13 cellular contexts compared by ENCODE assay signal in genomic region chr17:6642592-6642991, GRCh38. TPM values are rescaled to one million over a fixed set of nuclear protein-coding genes. Genes with fewer than 3 reads are reported as not detected.
DNase-seq lines count a peak whose midpoint lies in the region; ATAC-seq, FAIRE-seq and TF ChIP-seq lines count a peak whose summit lies in the region.
"Had no signal": no experiment of that assay in that cellular context is flagged by ENCODE, and none has a peak within 500 bp of the region (broad histone marks: within the 10 kb centered on the region; RNA-seq: fewer than 3 reads in every experiment).

No MANE protein-coding gene starts in this region.

- peaks cover 35 to 43% (median 38%) of the 10 kb centered on the region in 10 experiments for H3K4me1 ChIP-seq in BLaER1 treated with 17β-estradiol and CSF1 and Interleukin-3, amounts not matched to agents 10 nM and 100 nM
- H3K4me1 ChIP-seq in HepG2 (ENCODE audit: insufficient read depth, low read length) (peaks cover 24% of the 10 kb centered on the region), small intestine (ENCODE audit: control insufficient read depth in 2 of 2, insufficient read depth in 1 of 2, low read depth in 1 of 2, low read length in 1 of 2) (peaks cover 2 to 11% of the 10 kb centered on the region in 2 donors), heart left ventricle (peaks cover 0 to 37% (median 25%) of the 10 kb centered on the region in 12 donors)

- H3K4me3 ChIP-seq in BLaER1 treated with 17β-estradiol and CSF1 and Interleukin-3, amounts not matched to agents 10 nM and 100 nM: peak overlapping the region in 6 of 10 experiments; percentile 84 to 95 (median 92); a peak in 5 of 20 replicates
- peak overlapping the region; percentile 87 for H3K4me3 ChIP-seq in HFF-Myc (replicated peaks; ENCODE audit: low read depth, low read length)
- H3K4me3 ChIP-seq in HepG2 (replicated peaks in 1 of 3; ENCODE audit: insufficient read depth in 1 of 3, low read depth in 2 of 3, low read length in 3 of 3): 0 out of 6 replicates have a peak overlapping the region, but pooled peaks of 1 of the 3 experiments have one; percentile 77
- no peak overlapping the region for H3K4me3 ChIP-seq in small intestine (ENCODE audit: low read depth in 1 of 2, low read length in 2 of 2)
- no peak overlapping the region for H3K4me3 ChIP-seq in heart left ventricle

- TF ChIP-seq EP300 in HepG2 (IDR thresholded peaks at IDR 0.05; ENCODE audit: low read depth in 2 of 2, low read length in 2 of 2) (no peak), HepG2 (CRISPR knock-in tag; IDR thresholded peaks at IDR 0.05; ENCODE audit: borderline replicate concordance) (no peak)

- H3K4me3 Mint-ChIP-seq in activated T-helper 2 cell treated with anti-CD3 and anti-CD28 coated beads, Interferon-gamma antibody, Interleukin-2, Interleukin-4, amounts not matched to agents 10 μg/mL and 5 μg/mL and 100 μg/mL, durations not matched to agents 14 hours and 24 hours and 36 hours (ENCODE audit: low read depth): peak overlapping the region; percentile 90

- peaks cover 38 to 60% (median 49%) of the 10 kb centered on the region in 11 experiments for H3K36me3 ChIP-seq in BLaER1 treated with 17β-estradiol and CSF1 and Interleukin-3, amounts not matched to agents 10 nM and 100 nM
- peaks cover 1 to 8% of the 10 kb centered on the region in 2 experiments; a peak in 3 of 5 replicates for H3K36me3 ChIP-seq in HepG2 (replicated peaks in 1 of 2; ENCODE audit: control insufficient read depth in 1 of 2, insufficient read depth in 2 of 2, low read length in 2 of 2)
- H3K36me3 ChIP-seq in small intestine (ENCODE audit: control insufficient read depth in 2 of 2, insufficient read depth in 2 of 2, low read length in 2 of 2): peaks cover 0 to 3% of the 10 kb centered on the region in 2 donors
- H3K36me3 ChIP-seq in heart left ventricle: peaks cover 0 to 53% (median 41%) of the 10 kb centered on the region in 9 donors

- in situ Hi-C loops in HepG2 (cut with HindIII; ENCODE audit: extremely low pct_ligation_motif_present, low pct_unique_long_range_greater_than_20kb): loop anchor here (5.0 kb wide), 1 partner anchor 170 kb away; no protein-coding TSS in a partner anchor

- DNase-seq in HFF-Myc (ENCODE audit: extremely low read depth, low read depth) (no peak), HepG2 (ENCODE audit: low spot score) (no peak), small intestine (no peak), heart left ventricle (no peak), epidermal melanocyte (ENCODE audit: insufficient read length, low spot score) (no peak)
- no peak for DNase-seq in activated T-helper 2 cell treated with anti-CD3 and anti-CD28 coated beads, Interferon-gamma antibody, Interleukin-2, Interleukin-4, amounts not matched to agents 10 μg/mL and 5 μg/mL and 100 μg/mL, durations not matched to agents 14 hours and 24 hours and 36 hours (ENCODE audit: low spot score)
- DNase-seq: activated CD4-positive, alpha-beta T cell treated with anti-CD3 and anti-CD28 coated beads, Interleukin-2, amount 50 U/mL, for 48 hours; gastrocnemius medialis had no signal

- H3K27ac ChIP-seq in BLaER1 treated with 17β-estradiol and CSF1 and Interleukin-3, amounts not matched to agents 10 nM and 100 nM: no peak overlapping the region
- H3K27ac ChIP-seq in HepG2 (ENCODE audit: extremely low read length, insufficient read depth, low read length) (no peak overlapping the region), small intestine (ENCODE audit: low read depth in 1 of 2, low read length in 1 of 2) (no peak overlapping the region), heart left ventricle (no peak overlapping the region)
- H3K27ac ChIP-seq: gastrocnemius medialis, SJCRH30 had no signal

- intact Hi-C loops in activated T-helper 2 cell treated with anti-CD3 and anti-CD28 coated beads, Interferon-gamma antibody, Interleukin-2, Interleukin-4, amounts not matched to agents 10 μg/mL and 5 μg/mL and 100 μg/mL, durations not matched to agents 14 hours and 24 hours and 36 hours (cut with micrococcal nuclease): loop anchor here (5.0 to 10.0 kb wide), 5 partner anchors 65 to 1158 kb away; partner anchors contain the start of genes DERL2, MIS12, NLRP1 and PIMREG
- intact Hi-C loops in HepG2 (cut with micrococcal nuclease; ENCODE audit: unreplicated experiment): no loop called here
- intact Hi-C loops in heart left ventricle (cut with DNase I): no loop called here

- no peaks in the 10 kb centered on the region for H3K9me3 ChIP-seq in BLaER1 treated with 17β-estradiol and CSF1 and Interleukin-3, amounts not matched to agents 10 nM and 100 nM (replicated peaks in 1 of 11)
- H3K9me3 ChIP-seq in HepG2 (ENCODE audit: low read length) (no peaks in the 10 kb centered on the region), small intestine (ENCODE audit: control insufficient read depth, low read depth) (no peaks in the 10 kb centered on the region), heart left ventricle (no peaks in the 10 kb centered on the region)
- H3K9me3 ChIP-seq: gastrocnemius medialis, SJCRH30 had no signal

- CTCF ChIA-PET in HepG2 (lab: Yijun Ruan, JAX; ENCODE audit: low intra/inter-chr PET ratio, low total read pairs): no interaction called here

- H3K4me2 ChIP-seq in BLaER1 treated with 17β-estradiol and CSF1 and Interleukin-3, amounts not matched to agents 10 nM and 100 nM: peak overlapping the region; percentile 85 to 99 (median 96); a peak in 21 of 22 replicates
- H3K4me2 ChIP-seq in HepG2 (ENCODE audit: low read depth, low read length): peak overlapping the region; percentile 93

- H2AFZ ChIP-seq in HepG2 (ENCODE audit: low read length): no peak overlapping the region

- no peak for ATAC-seq in HepG2
- ATAC-seq in HG02759 (IDR thresholded peaks at IDR 0.05; ENCODE audit: unreplicated experiment): no peak
- ATAC-seq in heart left ventricle: no peak
- ATAC-seq: gastrocnemius medialis, sciatic nerve had no signal

- H3K27ac Mint-ChIP-seq in activated T-helper 2 cell treated with anti-CD3 and anti-CD28 coated beads, Interferon-gamma antibody, Interleukin-2, Interleukin-4, amounts not matched to agents 10 μg/mL and 5 μg/mL and 100 μg/mL, durations not matched to agents 14 hours and 24 hours and 36 hours: peak overlapping the region; percentile 71

- H3K27me3 Mint-ChIP-seq in activated T-helper 2 cell treated with anti-CD3 and anti-CD28 coated beads, Interferon-gamma antibody, Interleukin-2, Interleukin-4, amounts not matched to agents 10 μg/mL and 5 μg/mL and 100 μg/mL, durations not matched to agents 14 hours and 24 hours and 36 hours (ENCODE audit: low read depth): no peaks in the 10 kb centered on the region

- H3K9me3 Mint-ChIP-seq in activated T-helper 2 cell treated with anti-CD3 and anti-CD28 coated beads, Interferon-gamma antibody, Interleukin-2, Interleukin-4, amounts not matched to agents 10 μg/mL and 5 μg/mL and 100 μg/mL, durations not matched to agents 14 hours and 24 hours and 36 hours: no peaks in the 10 kb centered on the region

- H3K36me3 Mint-ChIP-seq in activated T-helper 2 cell treated with anti-CD3 and anti-CD28 coated beads, Interferon-gamma antibody, Interleukin-2, Interleukin-4, amounts not matched to agents 10 μg/mL and 5 μg/mL and 100 μg/mL, durations not matched to agents 14 hours and 24 hours and 36 hours (ENCODE audit: low read depth): peaks cover 61% of the 10 kb centered on the region

- H4K20me1 ChIP-seq in BLaER1 treated with 17β-estradiol and CSF1 and Interleukin-3, amounts not matched to agents 10 nM and 100 nM: peaks cover 16 to 71% (median 45%) of the 10 kb centered on the region in 11 experiments; a peak in 17 of 22 replicates
- no peaks in the 10 kb centered on the region for H4K20me1 ChIP-seq in HepG2 (ENCODE audit: insufficient read depth, low read length)

- no TSS peak for BruUV-seq in HepG2 (replicated peaks; lab: Mats Ljungman, UMichigan)

- no peaks in the 10 kb centered on the region for H3K27me3 ChIP-seq in BLaER1 treated with 17β-estradiol and CSF1 and Interleukin-3, amounts not matched to agents 10 nM and 100 nM
- no peaks in the 10 kb centered on the region for H3K27me3 ChIP-seq in HepG2 (ENCODE audit: control insufficient read depth in 1 of 2, insufficient read depth in 2 of 2, low read length in 2 of 2)
- no peaks in the 10 kb centered on the region for H3K27me3 ChIP-seq in small intestine (ENCODE audit: control insufficient read depth in 2 of 2, insufficient read depth in 2 of 2, low read length in 2 of 2)
- no peaks in the 10 kb centered on the region for H3K27me3 ChIP-seq in heart left ventricle
- H3K27me3 ChIP-seq: gastrocnemius medialis, SJCRH30 had no signal

- TF ChIP-seq CTCF in HFF-Myc (IDR thresholded peaks at IDR 0.05; ENCODE audit: low read depth, low read length, missing control alignments) (no peak), HepG2 (CRISPR knock-in tag; IDR thresholded peaks at IDR 0.05) (no peak), heart left ventricle (IDR thresholded peaks at IDR 0.05) (no peak)

- POLR2A ChIA-PET in HepG2 (lab: Yijun Ruan, JAX): interaction anchor here (1.7 kb wide), 1 partner anchor 9 kb away, joined by 8 read pairs; the partner anchor contains the start of genes C17orf100 and MED31

- TF ChIP-seq RAD21 in HepG2 (CRISPR knock-in tag; IDR thresholded peaks at IDR 0.05): no peak

- FAIRE-seq in HepG2 (lab: Jason Lieb, UNC) (no peak), small intestine (lab: Jason Lieb, UNC) (no peak)
- FAIRE-seq: D721Med had no signal

- peaks cover 59% of the 10 kb centered on the region for H3K4me1 Mint-ChIP-seq in activated T-helper 2 cell treated with anti-CD3 and anti-CD28 coated beads, Interferon-gamma antibody, Interleukin-2, Interleukin-4, amounts not matched to agents 10 μg/mL and 5 μg/mL and 100 μg/mL, durations not matched to agents 14 hours and 24 hours and 36 hours (ENCODE audit: low read depth)

- WGBS in HepG2 (ENCODE audit: low lambda C conversion rate): 79% methylated on average over 2 of the region's 2 CpGs
- 33 to 38% (median 37%) methylated on average over 2 of the region's 2 CpGs for WGBS in small intestine, 3 donors
- WGBS in heart left ventricle, 4 donors: 51 to 76% (median 71%) methylated on average over 2 of the region's 2 CpGs

- no peak for TF ChIP-seq POLR2A in HepG2 (IDR thresholded peaks at IDR 0.05; ENCODE audit: insufficient read depth in 1 of 2, low read depth in 2 of 2, low read length in 2 of 2)
- no peak for TF ChIP-seq POLR2A in heart left ventricle (IDR thresholded peaks at IDR 0.05)

- H3K9ac ChIP-seq in BLaER1 treated with 17β-estradiol and CSF1 and Interleukin-3, amounts not matched to agents 10 nM and 100 nM: peak overlapping the region in 1 of 11 experiments; percentile 91; a peak in 2 of 22 replicates
- H3K9ac ChIP-seq in HepG2 (ENCODE audit: insufficient read depth, low read depth, low read length): no peak overlapping the region

- peaks cover 37% of the 10 kb centered on the region for H3K79me2 ChIP-seq in HepG2 (ENCODE audit: insufficient read depth, low read length)

RNA-seq across cellular contexts. Expression of gene TXNDC17, which starts 1.7 kb away (rescaled TPM):
- total RNA-seq in activated T-helper 2 cell treated with anti-CD3 and anti-CD28 coated beads, Interferon-gamma antibody, Interleukin-2, Interleukin-4, amounts not matched to agents 10 μg/mL and 5 μg/mL and 100 μg/mL, durations not matched to agents 14 hours and 24 hours and 36 hours: 86.9 and 92.7 TPM in 2 replicates
- total RNA-seq in HepG2 (2016; rRNA removed; fragmentation: Illumina TruSeq; extraction: Trizol) (266 and 359 TPM in 2 replicates), heart left ventricle (10 to 100 TPM; 31.5 to 95.2 (median 43.3) TPM)
- 93.1 and 113 TPM in 2 replicates for total RNA-seq in HepG2 (2016; cell fraction: cytosol; rRNA removed; fragmentation: Illumina TruSeq; extraction: Trizol; ENCODE audit: low read depth)
- total RNA-seq in HepG2 (2016; cell fraction: insoluble cytoplasmic fraction; rRNA removed; fragmentation: Illumina TruSeq; extraction: Trizol): 255 and 373 TPM in 2 replicates
- total RNA-seq in HepG2 (2016; cell fraction: membrane; rRNA removed; fragmentation: Illumina TruSeq; extraction: Trizol): 138 and 151 TPM in 2 replicates
- 76.2 and 83.8 TPM in 2 replicates for total RNA-seq in HepG2 (2016; cell fraction: nucleus; rRNA removed; fragmentation: Illumina TruSeq; extraction: Trizol)
- polyA plus RNA-seq in HepG2 (2011; rRNA removed) (147 and 188 TPM in 2 replicates), small intestine (100 to 1,000 TPM; 287 to 647 (median 357) TPM), heart left ventricle (100 to 1,000 TPM in 1 of 2 donors, 10 to 100 TPM in 1; 98.3 to 221 TPM)
- 236 and 276 TPM in 2 replicates for polyA plus RNA-seq in HepG2 (2011; cell fraction: cytosol; rRNA removed)
- 40.2 and 44.6 TPM in 2 replicates for polyA plus RNA-seq in HepG2 (2011; cell fraction: nucleus; rRNA removed)
- 97.0 and 122 TPM in 2 replicates for polyA plus RNA-seq in HepG2 (2012)
- polyA plus RNA-seq in HepG2 (2016; cell fraction: cytosol; fragmentation: Illumina TruSeq; extraction: Trizol; ENCODE audit: low read depth): 101 and 125 TPM in 2 replicates
- 322 and 359 TPM in 2 replicates for polyA plus RNA-seq in HepG2 (2016; cell fraction: insoluble cytoplasmic fraction; fragmentation: Illumina TruSeq; extraction: Trizol; ENCODE audit: low read depth)
- 105 and 119 TPM in 2 replicates for polyA plus RNA-seq in HepG2 (2016; cell fraction: membrane; fragmentation: Illumina TruSeq; extraction: Trizol; ENCODE audit: low read depth)
- polyA plus RNA-seq in HepG2 (2016; cell fraction: nucleus; fragmentation: Illumina TruSeq; extraction: Trizol; ENCODE audit: insufficient read depth, low read depth): 146 and 155 TPM in 2 replicates
- polyA minus RNA-seq in HepG2 (2011; rRNA and poly(A)+ RNA removed; ENCODE audit: low replicate concordance): 30.3 and 88.3 TPM in 2 replicates
- 40.0 and 52.4 TPM in 2 replicates for polyA minus RNA-seq in HepG2 (2011; cell fraction: cytosol; rRNA and poly(A)+ RNA removed)
- 10.8 and 14.4 TPM in 2 replicates for polyA minus RNA-seq in HepG2 (2011; cell fraction: nucleus; rRNA and poly(A)+ RNA removed)

RNA-seq across cellular contexts. Expression of gene KIAA0753, which starts 2.1 kb away (rescaled TPM):
- total RNA-seq in activated T-helper 2 cell treated with anti-CD3 and anti-CD28 coated beads, Interferon-gamma antibody, Interleukin-2, Interleukin-4, amounts not matched to agents 10 μg/mL and 5 μg/mL and 100 μg/mL, durations not matched to agents 14 hours and 24 hours and 36 hours: 23.6 and 24.7 TPM in 2 replicates
- total RNA-seq in HepG2 (2016; rRNA removed; fragmentation: Illumina TruSeq; extraction: Trizol) (9.1 and 10.7 TPM in 2 replicates), heart left ventricle (10 to 100 TPM in 1 of 9 donors, 1 to 10 TPM in 8; 3.3 to 10.2 (median 5.0) TPM)
- total RNA-seq in HepG2 (2016; cell fraction: cytosol; rRNA removed; fragmentation: Illumina TruSeq; extraction: Trizol; ENCODE audit: low read depth): 10.1 and 10.8 TPM in 2 replicates
- total RNA-seq in HepG2 (2016; cell fraction: insoluble cytoplasmic fraction; rRNA removed; fragmentation: Illumina TruSeq; extraction: Trizol): 8.7 and 9.2 TPM in 2 replicates
- 8.4 and 8.8 TPM in 2 replicates for total RNA-seq in HepG2 (2016; cell fraction: membrane; rRNA removed; fragmentation: Illumina TruSeq; extraction: Trizol)
- 13.9 and 14.9 TPM in 2 replicates for total RNA-seq in HepG2 (2016; cell fraction: nucleus; rRNA removed; fragmentation: Illumina TruSeq; extraction: Trizol)
- polyA plus RNA-seq in HepG2 (2011; rRNA removed) (4.6 and 5.2 TPM in 2 replicates), small intestine (1 to 10 TPM; 3.2 to 6.0 (median 5.5) TPM), heart left ventricle (1 to 10 TPM; 2.7 to 5.0 TPM)
- polyA plus RNA-seq in HepG2 (2011; cell fraction: cytosol; rRNA removed): 1.5 and 2.1 TPM in 2 replicates
- 9.1 and 10.2 TPM in 2 replicates for polyA plus RNA-seq in HepG2 (2011; cell fraction: nucleus; rRNA removed)
- polyA plus RNA-seq in HepG2 (2012): 3.9 and 4.2 TPM in 2 replicates
- polyA plus RNA-seq in HepG2 (2016; cell fraction: cytosol; fragmentation: Illumina TruSeq; extraction: Trizol; ENCODE audit: low read depth): 0.69 and 0.77 TPM in 2 replicates
- 8.6 and 8.9 TPM in 2 replicates for polyA plus RNA-seq in HepG2 (2016; cell fraction: insoluble cytoplasmic fraction; fragmentation: Illumina TruSeq; extraction: Trizol; ENCODE audit: low read depth)
- polyA plus RNA-seq in HepG2 (2016; cell fraction: membrane; fragmentation: Illumina TruSeq; extraction: Trizol; ENCODE audit: low read depth): 2.1 and 3.3 TPM in 2 replicates
- 16.8 and 22.4 TPM in 2 replicates for polyA plus RNA-seq in HepG2 (2016; cell fraction: nucleus; fragmentation: Illumina TruSeq; extraction: Trizol; ENCODE audit: insufficient read depth, low read depth)
- polyA minus RNA-seq in HepG2 (2011; rRNA and poly(A)+ RNA removed; ENCODE audit: low replicate concordance): 2.2 and 12.2 TPM in 2 replicates
- polyA minus RNA-seq in HepG2 (2011; cell fraction: cytosol; rRNA and poly(A)+ RNA removed): 2.5 and 3.3 TPM in 2 replicates
- polyA minus RNA-seq in HepG2 (2011; cell fraction: nucleus; rRNA and poly(A)+ RNA removed): 21.6 and 23.2 TPM in 2 replicates

RNA-seq across cellular contexts. Expression of gene MED31, which starts 8.8 kb away (rescaled TPM):
- total RNA-seq in activated T-helper 2 cell treated with anti-CD3 and anti-CD28 coated beads, Interferon-gamma antibody, Interleukin-2, Interleukin-4, amounts not matched to agents 10 μg/mL and 5 μg/mL and 100 μg/mL, durations not matched to agents 14 hours and 24 hours and 36 hours: 19.1 and 24.2 TPM in 2 replicates
- total RNA-seq in HepG2 (2016; rRNA removed; fragmentation: Illumina TruSeq; extraction: Trizol) (20.9 and 25.0 TPM in 2 replicates), heart left ventricle (10 to 100 TPM in 7 of 9 donors, 1 to 10 TPM in 2; 5.4 to 17.5 (median 13.7) TPM)
- total RNA-seq in HepG2 (2016; cell fraction: cytosol; rRNA removed; fragmentation: Illumina TruSeq; extraction: Trizol; ENCODE audit: low read depth): 15.0 and 15.3 TPM in 2 replicates
- 21.7 and 30.3 TPM in 2 replicates for total RNA-seq in HepG2 (2016; cell fraction: insoluble cytoplasmic fraction; rRNA removed; fragmentation: Illumina TruSeq; extraction: Trizol)
- 13.3 and 13.7 TPM in 2 replicates for total RNA-seq in HepG2 (2016; cell fraction: membrane; rRNA removed; fragmentation: Illumina TruSeq; extraction: Trizol)
- total RNA-seq in HepG2 (2016; cell fraction: nucleus; rRNA removed; fragmentation: Illumina TruSeq; extraction: Trizol): 13.4 and 18.3 TPM in 2 replicates
- polyA plus RNA-seq in HepG2 (2011; rRNA removed) (14.2 and 19.0 TPM in 2 replicates), small intestine (10 to 100 TPM in 1 of 3 donors, 1 to 10 TPM in 2; 7.6 to 13.1 (median 7.6) TPM), heart left ventricle (10 to 100 TPM; 18.7 to 20.9 TPM)
- 5.0 and 8.9 TPM in 2 replicates for polyA plus RNA-seq in HepG2 (2011; cell fraction: cytosol; rRNA removed)
- polyA plus RNA-seq in HepG2 (2011; cell fraction: nucleus; rRNA removed): 4.0 and 7.0 TPM in 2 replicates
- polyA plus RNA-seq in HepG2 (2012): 12.4 and 13.1 TPM in 2 replicates
- polyA plus RNA-seq in HepG2 (2016; cell fraction: cytosol; fragmentation: Illumina TruSeq; extraction: Trizol; ENCODE audit: low read depth): 7.9 and 10.0 TPM in 2 replicates
- 27.3 and 32.8 TPM in 2 replicates for polyA plus RNA-seq in HepG2 (2016; cell fraction: insoluble cytoplasmic fraction; fragmentation: Illumina TruSeq; extraction: Trizol; ENCODE audit: low read depth)
- polyA plus RNA-seq in HepG2 (2016; cell fraction: membrane; fragmentation: Illumina TruSeq; extraction: Trizol; ENCODE audit: low read depth): 9.6 and 13.7 TPM in 2 replicates
- polyA plus RNA-seq in HepG2 (2016; cell fraction: nucleus; fragmentation: Illumina TruSeq; extraction: Trizol; ENCODE audit: insufficient read depth, low read depth): 20.1 and 21.9 TPM in 2 replicates
- polyA minus RNA-seq in HepG2 (2011; rRNA and poly(A)+ RNA removed; ENCODE audit: low replicate concordance): 1.9 and 7.5 TPM in 2 replicates
- 2.8 and 3.5 TPM in 2 replicates for polyA minus RNA-seq in HepG2 (2011; cell fraction: cytosol; rRNA and poly(A)+ RNA removed)
- polyA minus RNA-seq in HepG2 (2011; cell fraction: nucleus; rRNA and poly(A)+ RNA removed): 21.2 and 22.8 TPM in 2 replicates

RNA-seq across cellular contexts. Expression of gene C17orf100, which starts 9.0 kb away (rescaled TPM):
- total RNA-seq in activated T-helper 2 cell treated with anti-CD3 and anti-CD28 coated beads, Interferon-gamma antibody, Interleukin-2, Interleukin-4, amounts not matched to agents 10 μg/mL and 5 μg/mL and 100 μg/mL, durations not matched to agents 14 hours and 24 hours and 36 hours: 1.5 and 2.0 TPM in 2 replicates
- total RNA-seq in HepG2 (2016; rRNA removed; fragmentation: Illumina TruSeq; extraction: Trizol): 3.6 and 4.1 TPM in 2 replicates
- 2.2 and 2.4 TPM in 2 replicates for total RNA-seq in HepG2 (2016; cell fraction: cytosol; rRNA removed; fragmentation: Illumina TruSeq; extraction: Trizol; ENCODE audit: low read depth)
- total RNA-seq in HepG2 (2016; cell fraction: insoluble cytoplasmic fraction; rRNA removed; fragmentation: Illumina TruSeq; extraction: Trizol): 3.2 and 4.7 TPM in 2 replicates
- 6.2 and 6.9 TPM in 2 replicates for total RNA-seq in HepG2 (2016; cell fraction: membrane; rRNA removed; fragmentation: Illumina TruSeq; extraction: Trizol)
- total RNA-seq in HepG2 (2016; cell fraction: nucleus; rRNA removed; fragmentation: Illumina TruSeq; extraction: Trizol): 3.8 and 4.0 TPM in 2 replicates
- 8.7 and 10.1 TPM in 2 replicates for polyA plus RNA-seq in HepG2 (2011; rRNA removed)
- 10.2 and 10.7 TPM in 2 replicates for polyA plus RNA-seq in HepG2 (2011; cell fraction: cytosol; rRNA removed)
- polyA plus RNA-seq in HepG2 (2011; cell fraction: nucleus; rRNA removed): 9.3 and 9.9 TPM in 2 replicates
- polyA plus RNA-seq in HepG2 (2012): 12.3 and 32.8 TPM in 2 replicates
- polyA plus RNA-seq in HepG2 (2016; cell fraction: cytosol; fragmentation: Illumina TruSeq; extraction: Trizol; ENCODE audit: low read depth): 7.2 and 9.4 TPM in 2 replicates
- 13.1 and 13.3 TPM in 2 replicates for polyA plus RNA-seq in HepG2 (2016; cell fraction: insoluble cytoplasmic fraction; fragmentation: Illumina TruSeq; extraction: Trizol; ENCODE audit: low read depth)
- polyA plus RNA-seq in HepG2 (2016; cell fraction: membrane; fragmentation: Illumina TruSeq; extraction: Trizol; ENCODE audit: low read depth): 15.0 and 15.5 TPM in 2 replicates
- 9.5 and 9.7 TPM in 2 replicates for polyA plus RNA-seq in HepG2 (2016; cell fraction: nucleus; fragmentation: Illumina TruSeq; extraction: Trizol; ENCODE audit: insufficient read depth, low read depth)
- polyA minus RNA-seq in HepG2 (2011; rRNA and poly(A)+ RNA removed; ENCODE audit: low replicate concordance): 1.0 and 10.4 TPM in 2 replicates
- polyA minus RNA-seq in HepG2 (2011; cell fraction: cytosol; rRNA and poly(A)+ RNA removed): 6.8 and 7.9 TPM in 2 replicates
- 11.7 and 13.4 TPM in 2 replicates for polyA minus RNA-seq in HepG2 (2011; cell fraction: nucleus; rRNA and poly(A)+ RNA removed)
- 1 to 10 TPM; 2.6 to 4.7 (median 4.3) TPM for polyA plus RNA-seq in small intestine
- under 1 TPM; 0.30 to 0.75 (median 0.56) TPM for total RNA-seq in heart left ventricle
- under 1 TPM; 0.84 to 0.86 TPM for polyA plus RNA-seq in heart left ventricle

Comparison
In these comparisons a context has a peak if more than half of its experiments do, and no peak if none do; other contexts are left out.
1. H3K4me3 ChIP-seq: peak in BLaER1 treated with 17β-estradiol and CSF1 and Interleukin-3, amounts not matched to agents 10 nM and 100 nM (6 of 10) and HFF-Myc (single experiment); none in small intestine (0 of 2) and heart left ventricle (0 of 12).